ENCODE assay signal across 25 cellular contexts in the genomic region with DNA sequence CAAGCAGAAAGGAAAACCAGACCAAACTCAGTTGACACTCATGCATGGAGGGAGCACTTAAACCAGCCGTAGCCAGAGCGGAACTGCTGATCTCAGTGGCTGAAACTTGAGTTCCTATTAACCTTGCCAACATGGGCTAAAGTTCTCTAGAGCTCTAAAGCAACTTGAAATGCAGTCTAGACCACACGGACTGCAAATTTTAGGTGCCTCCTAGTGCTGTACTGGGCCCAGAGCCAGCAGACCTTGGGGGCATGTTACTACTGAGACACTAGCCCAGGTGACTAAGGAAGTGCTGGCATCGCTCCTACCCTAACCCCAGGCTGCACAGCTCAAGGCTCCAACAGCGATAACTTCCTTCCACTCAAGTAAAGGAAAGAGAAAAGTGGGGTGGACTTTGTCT.
"Had no signal": no experiment of that assay in that cellular context is flagged by ENCODE, and none has a peak within 500 bp of the region (broad histone marks: within the 10 kb centered on the region; RNA-seq: fewer than 3 reads in every experiment).

No MANE protein-coding gene starts in this region.

- H3K36me3 ChIP-seq: left lung, lower lobe of right lung, pancreas, prostate gland, suprapubic skin, thoracic aorta, tibial artery, uterus had no signal

- H3K4me3 ChIP-seq: left lung, lower lobe of right lung, pancreas, prostate gland, skin epidermis, suprapubic skin, thoracic aorta, tibial artery, uterus had no signal

- H3K27ac ChIP-seq: left lung, lower lobe of right lung, pancreas, prostate gland, skin epidermis, suprapubic skin, thoracic aorta, tibial artery, uterus had no signal

- H3K4me1 ChIP-seq: left lung, lower lobe of right lung, pancreas, prostate gland, suprapubic skin, tibial artery, uterus had no signal

- H3K27me3 ChIP-seq: left lung, pancreas, suprapubic skin, tibial artery, uterus had no signal

- ATAC-seq: left colon; left lung; lower lobe of right lung; naive thymus-derived CD8-positive, alpha-beta T cell; pancreas; right cardiac atrium; sciatic nerve had no signal

- DNase-seq: immature natural killer cell; kidney; left colon; left lung; lower lobe of right lung; mammary epithelial cell; mesenchymal stem cell; naive thymus-derived CD8-positive, alpha-beta T cell; nucleus accumbens; pancreas; retina; right cardiac atrium; stimulated activated CD4-positive, alpha-beta T cell treated with anti-CD3 and anti-CD28 coated beads, Interleukin-12 subunit alpha, Interleukin-12 subunit beta, amount 100 ng/mL, for 4 hours; stimulated activated CD4-positive, alpha-beta T cell treated with anti-CD3 and anti-CD28 coated beads, Interleukin-15, amount 100 ng/mL, for 24 hours; stimulated activated CD4-positive, alpha-beta T cell treated with anti-CD3 and anti-CD28 coated beads, Interleukin-2, amount 100 ng/mL, for 24 hours; stimulated activated CD4-positive, alpha-beta T cell treated with anti-CD3 and anti-CD28 coated beads, Interleukin-4, amount 100 ng/mL, for 1 hour; stimulated activated naive CD4-positive, alpha-beta T cell; tibial artery; trophoblast cell; uterus had no signal

- H3K9me3 ChIP-seq: lower lobe of right lung, pancreas, prostate gland, thoracic aorta, tibial artery, uterus had no signal
